8 cellular contexts compared by ENCODE assay signal in the genomic region with DNA sequence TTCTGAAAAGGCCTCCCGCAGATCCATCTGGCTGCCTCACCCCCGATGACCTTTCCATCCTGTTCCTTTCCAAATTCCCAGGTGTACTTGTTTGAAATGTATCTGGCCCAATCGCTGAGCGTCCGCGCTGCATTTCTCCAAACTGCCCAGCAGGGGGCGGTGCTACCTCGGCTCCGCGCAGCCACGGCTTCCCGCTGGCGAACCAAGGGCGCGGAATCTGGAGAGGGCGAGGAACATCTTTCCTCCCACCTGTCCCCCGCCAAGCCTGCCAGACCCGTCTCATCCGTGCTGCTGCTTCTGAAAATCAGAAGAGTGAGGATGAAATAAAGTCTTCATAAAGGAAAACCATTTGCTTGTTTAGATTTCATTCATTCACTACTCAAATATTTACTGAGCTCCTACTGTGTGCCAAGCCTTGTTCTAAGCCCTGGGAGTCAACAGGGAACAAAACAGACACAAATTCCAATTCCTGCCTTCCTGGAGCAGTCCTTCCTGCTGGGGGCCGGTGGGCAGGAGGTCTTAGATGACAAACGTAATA. TPM values are rescaled to one million over a fixed set of nuclear protein-coding genes. Genes with fewer than 3 reads are reported as not detected.
DNase-seq lines count a peak whose midpoint lies in the region; ATAC-seq and TF ChIP-seq lines count a peak whose summit lies in the region.

No MANE protein-coding gene starts in this region.

- no peak overlapping the region for H3K27ac Mint-ChIP-seq in CD8-positive, alpha-beta T cell

- H3K4me3 Mint-ChIP-seq in CD8-positive, alpha-beta T cell = no peak overlapping the region

- DNase-seq in CD8-positive, alpha-beta T cell = peak; percentile 17 to 76 (median 44)
- DNase-seq in RPMI7951 (ENCODE audit: low read depth) (peak; percentile 16), head of caudate nucleus (peak; percentile 5 to 86 (median 66)), prostate gland (ENCODE audit: low spot score) (peak; percentile 18), cortex of kidney (lab: John Stamatoyannopoulos, UW) (no peak)
- DNase-seq in activated naive CD4-positive, alpha-beta T cell treated with Interleukin-2 at 50 U/mL for 16 hours = peak; percentile 59

- no peaks in the 10 kb centered on the region for H3K36me3 Mint-ChIP-seq in CD8-positive, alpha-beta T cell

- no peak overlapping the region for H3K27ac ChIP-seq in CD8-positive, alpha-beta T cell (ENCODE audit: low read depth, low read length)
- H3K27ac ChIP-seq in HUES6 (ENCODE audit: low read depth, low read length) = peak overlapping the region; percentile 66; the same call in 1 of the 2 replicates
- no peak overlapping the region for H3K27ac ChIP-seq in prostate gland

- no peak for TF ChIP-seq POLR2A in prostate gland (IDR thresholded peaks at IDR 0.05)

- peak; percentile 98 for TF ChIP-seq CTCF in CD8-positive, alpha-beta T cell (IDR thresholded peaks at IDR 0.05)
- TF ChIP-seq CTCF in prostate gland (IDR thresholded peaks at IDR 0.05) = peak; percentile 72 to 86 (median 80)

- peaks cover 28% of the 10 kb centered on the region for H3K27me3 Mint-ChIP-seq in CD8-positive, alpha-beta T cell (ENCODE audit: low read depth)

- POLR2A ChIA-PET in CD8-positive, alpha-beta T cell (lab: Charles Lee) = no interaction called here

- peak; percentile 40 for ATAC-seq in CD8-positive, alpha-beta T cell
- ATAC-seq in HG02571 (IDR thresholded peaks at IDR 0.05; ENCODE audit: unreplicated experiment) = no peak

- H3K9ac ChIP-seq in HUES6 (ENCODE audit: low read length) = peak overlapping the region; percentile 73

- H3K4me3 ChIP-seq in CD8-positive, alpha-beta T cell (ENCODE audit: low read depth, low read length) = no peak overlapping the region
- H3K4me3 ChIP-seq in HUES6 (ENCODE audit: low read depth, low read length) (peak overlapping the region; percentile 46), prostate gland (no peak overlapping the region)

- no peaks in the 10 kb centered on the region for H3K9me3 Mint-ChIP-seq in CD8-positive, alpha-beta T cell

- peaks cover 4% of the 10 kb centered on the region for H3K4me1 ChIP-seq in CD8-positive, alpha-beta T cell (ENCODE audit: insufficient read depth, low read length)
- H3K4me1 ChIP-seq in HUES6 (ENCODE audit: control insufficient read depth, insufficient read depth, low read length) (peaks cover 25% of the 10 kb centered on the region), prostate gland (replicated peaks) (no peaks in the 10 kb centered on the region)

- H3K9me3 ChIP-seq in CD8-positive, alpha-beta T cell (ENCODE audit: low read length) = no peaks in the 10 kb centered on the region
- no peaks in the 10 kb centered on the region for H3K9me3 ChIP-seq in HUES6 (ENCODE audit: control insufficient read depth, insufficient read depth, low read depth, low read length)
- H3K9me3 ChIP-seq in prostate gland = no peaks in the 10 kb centered on the region

- H3K36me3 ChIP-seq in CD8-positive, alpha-beta T cell (ENCODE audit: insufficient read depth, low read length) = no peaks in the 10 kb centered on the region
- peaks cover 7% of the 10 kb centered on the region; the same call in 1 of the 2 replicates for H3K36me3 ChIP-seq in HUES6 (ENCODE audit: control insufficient read depth, insufficient read depth, low read length)
- H3K36me3 ChIP-seq in prostate gland = no peaks in the 10 kb centered on the region

- intact Hi-C loops in CD8-positive, alpha-beta T cell (cut with DNase I, micrococcal nuclease) = loop anchor here (1.0 to 5.0 kb wide), 3 partner anchors 240 to 376 kb away; no protein-coding TSS in a partner anchor
- intact Hi-C loops in head of caudate nucleus (cut with DNase I) (loop anchor here (5.0 kb wide), 1 partner anchor 375 kb away; no protein-coding TSS in a partner anchor), prostate gland (cut with DNase I) (no loop called here)

- peaks cover 5% of the 10 kb centered on the region for H3K4me1 Mint-ChIP-seq in CD8-positive, alpha-beta T cell (ENCODE audit: low read depth)

- H3K27me3 ChIP-seq in CD8-positive, alpha-beta T cell (ENCODE audit: insufficient read depth, low read length) = no peaks in the 10 kb centered on the region
- H3K27me3 ChIP-seq in HUES6 (ENCODE audit: control insufficient read depth, insufficient read depth, low read length) (no peaks in the 10 kb centered on the region), prostate gland (replicated peaks; ENCODE audit: insufficient read depth) (no peaks in the 10 kb centered on the region)

- 5% methylated on average over 21 of the region's 21 CpGs for WGBS in prostate gland

- CTCF ChIA-PET in CD8-positive, alpha-beta T cell (lab: Charles Lee) = interaction anchor here (0.6 to 3.4 kb wide), 22 partner anchors 9 to 377 kb away, joined by 3 to 34 read pairs (median 4); no protein-coding TSS in a partner anchor

RNA-seq across cellular contexts. Expression of gene MYL2, which starts 16.8 kb away (rescaled TPM):
- not detected for total RNA-seq in CD8-positive, alpha-beta T cell
- total RNA-seq in RPMI7951 (2014; rRNA removed; shearing (Covaris generic)) = not detected in 2 replicates
- 10 to 100 TPM in 1 of 2 donors, not detected in 1; 39.5 TPM for total RNA-seq in prostate gland
